ENCODE assay signal across 21 cellular contexts in genomic region chr12:4089147-4089606, GRCh38.
A peak's percentile ranks its signal among the peaks of the same experiment; 100 is the strongest.
DNase-seq lines count a peak whose midpoint lies in the region; ATAC-seq and TF ChIP-seq lines count a peak whose summit lies in the region.
"Had no signal": no experiment of that assay in that cellular context is flagged by ENCODE, and none has a peak within 500 bp of the region (broad histone marks: within the 10 kb centered on the region; RNA-seq: fewer than 3 reads in every experiment).

No MANE protein-coding gene starts in this region.

- H3K4me3 Mint-ChIP-seq in endothelial cell (ENCODE audit: unreplicated experiment) (no peak overlapping the region), mesothelial cell of epicardium (no peak overlapping the region)
- H3K4me3 Mint-ChIP-seq: CD8-positive, alpha-beta memory T cell; naive thymus-derived CD4-positive, alpha-beta T cell had no signal

- H3K9me3 Mint-ChIP-seq in endothelial cell (ENCODE audit: unreplicated experiment) (no peaks in the 10 kb centered on the region), mesothelial cell of epicardium (no peaks in the 10 kb centered on the region)
- H3K9me3 Mint-ChIP-seq: CD8-positive, alpha-beta memory T cell had no signal

- H3K4me3 ChIP-seq in SJCRH30 (peak overlapping the region; percentile 31), right lobe of liver (no peak overlapping the region), dorsolateral prefrontal cortex (no peak overlapping the region)
- H3K4me3 ChIP-seq: ascending aorta, thyroid gland had no signal

- H3K4me1 ChIP-seq in SJCRH30, result peaks cover 12% of the 10 kb centered on the region
- H3K4me1 ChIP-seq in right lobe of liver, result no peaks in the 10 kb centered on the region
- H3K4me1 ChIP-seq: ascending aorta, thyroid gland had no signal

- H3K27me3 ChIP-seq in SJCRH30, result no peaks in the 10 kb centered on the region
- H3K27me3 ChIP-seq in right lobe of liver, result no peaks in the 10 kb centered on the region
- H3K27me3 ChIP-seq in dorsolateral prefrontal cortex, result peaks cover 0 to 36% (median 0%) of the 10 kb centered on the region in 45 donors
- H3K27me3 ChIP-seq: ascending aorta, thyroid gland had no signal

- no peak for TF ChIP-seq POLR2A in right lobe of liver (IDR thresholded peaks at IDR 0.05)

- 48% methylated on average over 4 of the region's 5 CpGs for WGBS in right lobe of liver (ENCODE audit: insufficient coverage, low coverage, low lambda C conversion rate, missing lambda C conversion rate)

- ATAC-seq in right lobe of liver, result no peak
- ATAC-seq: naive thymus-derived CD4-positive, alpha-beta T cell; Right ventricle myocardium inferior had no signal

- H3K36me3 Mint-ChIP-seq in endothelial cell (ENCODE audit: low read depth, unreplicated experiment), result no peaks in the 10 kb centered on the region
- H3K36me3 Mint-ChIP-seq in mesothelial cell of epicardium, result no peaks in the 10 kb centered on the region

- no peak for TF ChIP-seq CTCF in endothelial cell (IDR thresholded peaks at IDR 0.05; ENCODE audit: unreplicated experiment)
- no peak for TF ChIP-seq CTCF in mesothelial cell of epicardium (IDR thresholded peaks at IDR 0.05; ENCODE audit: unreplicated experiment)
- TF ChIP-seq CTCF in right lobe of liver (IDR thresholded peaks at IDR 0.05), result no peak
- no peak for TF ChIP-seq CTCF in dorsolateral prefrontal cortex (IDR thresholded peaks at IDR 0.05 in 54 of 56, conservative IDR thresholded peaks at IDR 0.05 in 2 of 56; ENCODE audit: low read depth in 1 of 56, partially characterized antibody in 56 of 56)

- peak overlapping the region; percentile 9 for H3K27ac Mint-ChIP-seq in endothelial cell (ENCODE audit: unreplicated experiment)
- H3K27ac Mint-ChIP-seq in mesothelial cell of epicardium, result peak overlapping the region; percentile 94
- H3K27ac Mint-ChIP-seq: naive thymus-derived CD4-positive, alpha-beta T cell had no signal

- intact Hi-C loops in head of caudate nucleus (cut with DNase I), result no loop called here
- intact Hi-C loops in right lobe of liver (cut with DNase I), result no loop called here
- intact Hi-C loops in dorsolateral prefrontal cortex (cut with DNase I), result no loop called here

- H3K9me3 ChIP-seq in SJCRH30 (replicated peaks) (peaks cover 2% of the 10 kb centered on the region; the same call in 1 of the 2 replicates), right lobe of liver (no peaks in the 10 kb centered on the region)
- H3K9me3 ChIP-seq: ascending aorta, thyroid gland had no signal

- DNase-seq in SJCRH30 (peak; percentile 74 to 82), endothelial cell (ENCODE audit: low spot score) (no peak), mesothelial cell of epicardium (ENCODE audit: low spot score in 2 of 2, unreplicated experiment in 2 of 2) (no peak), stromal cell of bone marrow (ENCODE audit: low read depth) (peak; percentile 2), head of caudate nucleus (no peak), right lobe of liver (no peak), dorsolateral prefrontal cortex (no peak)
- DNase-seq: activated naive CD4-positive, alpha-beta T cell treated with anti-CD3 and anti-CD28 coated beads, Interleukin-2, amount 50 U/mL, for 16 hours; activated T-cell treated with anti-CD3 and anti-CD28 coated beads, Interleukin-2, amount 50 U/mL, for 48 hours; CD8-positive, alpha-beta memory T cell; DMS79 treated with DMSO at 0.1 percent for 48 hours; HCEC 1CT; hippocampal formation; naive thymus-derived CD4-positive, alpha-beta T cell; NCI-H1436; NCI-H69; stimulated activated naive CD4-positive, alpha-beta T cell treated with Interleukin-2 at 50 U/mL for 16 hours; SW 1271; thyroid gland had no signal

- peaks cover 1% of the 10 kb centered on the region for H3K27me3 Mint-ChIP-seq in endothelial cell (ENCODE audit: unreplicated experiment)
- H3K27me3 Mint-ChIP-seq in mesothelial cell of epicardium (ENCODE audit: low read depth), result no peaks in the 10 kb centered on the region

- H3K27ac ChIP-seq in SJCRH30, result peak overlapping the region; percentile 52
- no peak overlapping the region for H3K27ac ChIP-seq in right lobe of liver
- H3K27ac ChIP-seq in dorsolateral prefrontal cortex, result no peak overlapping the region
- H3K27ac ChIP-seq: ascending aorta, thyroid gland had no signal

- H3K4me1 Mint-ChIP-seq in endothelial cell (ENCODE audit: unreplicated experiment) (peaks cover 8% of the 10 kb centered on the region), mesothelial cell of epicardium (peaks cover 45% of the 10 kb centered on the region)
- H3K4me1 Mint-ChIP-seq: CD8-positive, alpha-beta memory T cell had no signal

- H3K36me3 ChIP-seq in SJCRH30, result no peaks in the 10 kb centered on the region
- H3K36me3 ChIP-seq in right lobe of liver, result no peaks in the 10 kb centered on the region
- H3K36me3 ChIP-seq: ascending aorta, thyroid gland had no signal

Comparison
In these comparisons a context has a peak if more than half of its experiments do, and no peak if none do; other contexts are left out.
1. DNase-seq: peak in SJCRH30 (2 of 2) and stromal cell of bone marrow (single experiment); none in endothelial cell (single experiment), mesothelial cell of epicardium (0 of 2), head of caudate nucleus (0 of 42), right lobe of liver (0 of 3) and dorsolateral prefrontal cortex (0 of 10).